Comparison of ENCODE assay signal across 12 cellular contexts in the genomic region with DNA sequence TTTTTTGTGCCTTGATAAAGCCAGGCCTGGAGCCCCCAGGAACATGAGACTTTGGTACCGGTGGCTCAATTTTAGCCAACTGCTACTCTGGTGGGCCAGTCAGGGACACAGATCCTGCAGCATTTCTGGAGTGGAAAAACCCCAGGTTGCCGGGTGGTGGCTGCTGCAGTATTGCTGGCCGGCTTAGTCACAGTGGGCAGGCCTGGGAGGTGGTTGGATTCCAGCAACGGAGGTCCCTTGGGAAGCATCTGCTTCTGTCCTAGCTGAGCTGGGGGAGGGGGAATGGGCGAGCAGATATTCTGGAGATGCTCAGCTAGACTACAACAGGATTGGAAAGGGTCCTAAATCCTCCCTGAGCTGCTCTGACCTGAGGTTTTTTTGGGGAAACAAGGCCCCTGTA. TPM values are rescaled to one million over a fixed set of nuclear protein-coding genes. Genes with fewer than 3 reads are reported as not detected.
DNase-seq lines count a peak whose midpoint lies in the region; ATAC-seq and TF ChIP-seq lines count a peak whose summit lies in the region.
"Had no signal": no experiment of that assay in that cellular context is flagged by ENCODE, and none has a peak within 500 bp of the region (broad histone marks: within the 10 kb centered on the region; RNA-seq: fewer than 3 reads in every experiment).

No MANE protein-coding gene starts in this region.

- H3K36me3 ChIP-seq in SJCRH30 (no peaks in the 10 kb centered on the region), sigmoid colon (no peaks in the 10 kb centered on the region)

- DNase-seq in ELR (ENCODE audit: low read depth): peak; percentile 54
- DNase-seq in SJCRH30: peak; percentile 65
- peak; percentile 44 to 82 for DNase-seq in foreskin fibroblast
- peak; percentile 77 for DNase-seq in sigmoid colon
- DNase-seq in HPDE6-E6E7 (ENCODE audit: extremely low spot score): no peak
- no peak for DNase-seq in RWPE1 (ENCODE audit: low spot score)
- DNase-seq in SW 1271 (lab: John Stamatoyannopoulos, UW): no peak
- DNase-seq: activated naive CD8-positive, alpha-beta T cell treated with anti-CD3 and anti-CD28 coated beads, Interleukin-2, amount 10 ng/mL, durations not matched to agents 7 days and 5 days; foreskin keratinocyte; naive B cell; stimulated activated CD4-positive, alpha-beta T cell treated with anti-CD3 and anti-CD28 coated beads, Interleukin-4, amount 100 ng/mL, for 1 hour had no signal

- intact Hi-C loops in sigmoid colon (cut with DNase I): no loop called here

- no peak for TF ChIP-seq EP300 in sigmoid colon (IDR thresholded peaks at IDR 0.05)

- no peak for ATAC-seq in HG02759 (IDR thresholded peaks at IDR 0.05; ENCODE audit: unreplicated experiment)
- ATAC-seq: foreskin keratinocyte had no signal

- 63 to 64% methylated on average over 5 of the region's 5 CpGs for WGBS in sigmoid colon, 2 donors

- no peak for TF ChIP-seq CTCF in foreskin fibroblast (IDR thresholded peaks at IDR 0.05; ENCODE audit: low read depth, low read length)
- no peak for TF ChIP-seq CTCF in sigmoid colon (IDR thresholded peaks at IDR 0.05)
- TF ChIP-seq CTCF in RWPE1 (conservative IDR thresholded peaks at IDR 0.05; ENCODE audit: low read depth): no peak

- no peak overlapping the region for H3K4me3 ChIP-seq in SJCRH30
- no peak overlapping the region for H3K4me3 ChIP-seq in foreskin fibroblast (ENCODE audit: low read depth in 1 of 2, low read length in 2 of 2)
- no peak overlapping the region for H3K4me3 ChIP-seq in sigmoid colon

- no peaks in the 10 kb centered on the region; the same call in 1 of the 2 replicates for H3K9me3 ChIP-seq in SJCRH30 (replicated peaks)
- H3K9me3 ChIP-seq in sigmoid colon: no peaks in the 10 kb centered on the region

- POLR2A ChIA-PET in RWPE1 (lab: Yijun Ruan, JAX; ENCODE audit: low non-redundant PET): no interaction called here

- H3K4me1 ChIP-seq in SJCRH30: peaks cover 16% of the 10 kb centered on the region
- H3K4me1 ChIP-seq in sigmoid colon: peaks cover 0 to 20% (median 4%) of the 10 kb centered on the region in 4 donors
- H3K4me1 ChIP-seq: foreskin keratinocyte had no signal

- H3K27ac ChIP-seq in SJCRH30 (no peak overlapping the region), sigmoid colon (peak overlapping the region in 2 of 4 donors; percentile 25 to 66), RWPE1 (no peak overlapping the region)
- H3K27ac ChIP-seq: foreskin keratinocyte had no signal

- CTCF ChIA-PET in RWPE1 (lab: Yijun Ruan, JAX): no interaction called here

- no peak for TF ChIP-seq POLR2A in sigmoid colon (IDR thresholded peaks at IDR 0.05)

- H3K27me3 ChIP-seq in SJCRH30: peaks cover under 1% of the 10 kb centered on the region; the same call in 1 of the 2 replicates
- H3K27me3 ChIP-seq in sigmoid colon: no peaks in the 10 kb centered on the region

RNA-seq across cellular contexts. Expression of a gene that starts 31.7 kb away (rescaled TPM):
- not detected in 2 replicates for total RNA-seq in SJCRH30 (2014; rRNA removed; shearing (Covaris generic))
- total RNA-seq in sigmoid colon: under 1 TPM in 1 of 4 donors, not detected in 3; 0.27 TPM
- not detected for polyA plus RNA-seq in sigmoid colon
- total RNA-seq: activated naive CD8-positive, alpha-beta T cell treated with anti-CD3 and anti-CD28 coated beads, Interleukin-2, amount 10 ng/mL, durations not matched to agents 7 days and 5 days; foreskin keratinocyte had no signal
- polyA plus RNA-seq: foreskin keratinocyte had no signal

RNA-seq across cellular contexts. Expression of a gene that starts 49.9 kb away (rescaled TPM):
- 5.7 and 7.6 TPM in 2 replicates for total RNA-seq in SJCRH30 (2014; rRNA removed; shearing (Covaris generic))
- total RNA-seq in sigmoid colon: 10 to 100 TPM; 11.4 to 52.6 (median 14.3) TPM
- 10 to 100 TPM in 1 of 3 donors, 1 to 10 TPM in 2; 1.8 to 10.7 (median 7.9) TPM for polyA plus RNA-seq in sigmoid colon

Comparison
In these comparisons a context has a peak if more than half of its experiments do, and no peak if none do; other contexts are left out.
1. DNase-seq: peak in ELR (single experiment), SJCRH30 (2 of 2), foreskin fibroblast (2 of 2) and sigmoid colon (single experiment); none in HPDE6-E6E7 (single experiment), RWPE1 (single experiment) and SW 1271 (0 of 2).